In genomic region chr17:42865638-42866094, GRCh38 we compare ENCODE assay signal across 1 cellular context.
TF ChIP-seq lines count a peak whose summit lies in the region.

No MANE protein-coding gene starts in this region.

TF ChIP-seq in liver, 16 proteins besides CTCF, POLR2A, EP300 and RAD21:
- peak; percentile 99 for TF ChIP-seq RXRA (IDR thresholded peaks at IDR 0.05)
- TF ChIP-seq HNF4G (IDR thresholded peaks at IDR 0.05), result peak; percentile 79
- TF ChIP-seq, protein P1, sequence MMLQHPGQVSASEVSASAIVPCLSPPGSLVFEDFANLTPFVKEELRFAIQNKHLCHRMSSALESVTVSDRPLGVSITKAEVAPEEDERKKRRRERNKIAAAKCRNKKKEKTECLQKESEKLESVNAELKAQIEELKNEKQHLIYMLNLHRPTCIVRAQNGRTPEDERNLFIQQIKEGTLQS (IDR thresholded peaks at IDR 0.05), result no peak
- TF ChIP-seq EGR1 (IDR thresholded peaks at IDR 0.05; ENCODE audit: low read depth in 2 of 2), result peak; percentile 18 to 22
- TF ChIP-seq SP1 (IDR thresholded peaks at IDR 0.05), result peak; percentile 91
- peak; percentile 53 for TF ChIP-seq FOXA1 (IDR thresholded peaks at IDR 0.05)
- peak; percentile 96 for TF ChIP-seq NR2F2 (IDR thresholded peaks at IDR 0.05)
- no peak for TF ChIP-seq GABPA (IDR thresholded peaks at IDR 0.05 in 1 of 2, conservative IDR thresholded peaks at IDR 0.05 in 1 of 2)
- TF ChIP-seq YY1 (IDR thresholded peaks at IDR 0.05), result peak; percentile 39
- TF ChIP-seq HNF4A (conservative IDR thresholded peaks at IDR 0.05), result peak; percentile 92
- TF ChIP-seq, protein P2, sequence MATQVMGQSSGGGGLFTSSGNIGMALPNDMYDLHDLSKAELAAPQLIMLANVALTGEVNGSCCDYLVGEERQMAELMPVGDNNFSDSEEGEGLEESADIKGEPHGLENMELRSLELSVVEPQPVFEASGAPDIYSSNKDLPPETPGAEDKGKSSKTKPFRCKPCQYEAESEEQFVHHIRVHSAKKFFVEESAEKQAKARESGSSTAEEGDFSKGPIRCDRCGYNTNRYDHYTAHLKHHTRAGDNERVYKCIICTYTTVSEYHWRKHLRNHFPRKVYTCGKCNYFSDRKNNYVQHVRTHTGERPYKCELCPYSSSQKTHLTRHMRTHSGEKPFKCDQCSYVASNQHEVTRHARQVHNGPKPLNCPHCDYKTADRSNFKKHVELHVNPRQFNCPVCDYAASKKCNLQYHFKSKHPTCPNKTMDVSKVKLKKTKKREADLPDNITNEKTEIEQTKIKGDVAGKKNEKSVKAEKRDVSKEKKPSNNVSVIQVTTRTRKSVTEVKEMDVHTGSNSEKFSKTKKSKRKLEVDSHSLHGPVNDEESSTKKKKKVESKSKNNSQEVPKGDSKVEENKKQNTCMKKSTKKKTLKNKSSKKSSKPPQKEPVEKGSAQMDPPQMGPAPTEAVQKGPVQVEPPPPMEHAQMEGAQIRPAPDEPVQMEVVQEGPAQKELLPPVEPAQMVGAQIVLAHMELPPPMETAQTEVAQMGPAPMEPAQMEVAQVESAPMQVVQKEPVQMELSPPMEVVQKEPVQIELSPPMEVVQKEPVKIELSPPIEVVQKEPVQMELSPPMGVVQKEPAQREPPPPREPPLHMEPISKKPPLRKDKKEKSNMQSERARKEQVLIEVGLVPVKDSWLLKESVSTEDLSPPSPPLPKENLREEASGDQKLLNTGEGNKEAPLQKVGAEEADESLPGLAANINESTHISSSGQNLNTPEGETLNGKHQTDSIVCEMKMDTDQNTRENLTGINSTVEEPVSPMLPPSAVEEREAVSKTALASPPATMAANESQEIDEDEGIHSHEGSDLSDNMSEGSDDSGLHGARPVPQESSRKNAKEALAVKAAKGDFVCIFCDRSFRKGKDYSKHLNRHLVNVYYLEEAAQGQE (IDR thresholded peaks at IDR 0.05), result peak; percentile 71
- TF ChIP-seq, protein P3, sequence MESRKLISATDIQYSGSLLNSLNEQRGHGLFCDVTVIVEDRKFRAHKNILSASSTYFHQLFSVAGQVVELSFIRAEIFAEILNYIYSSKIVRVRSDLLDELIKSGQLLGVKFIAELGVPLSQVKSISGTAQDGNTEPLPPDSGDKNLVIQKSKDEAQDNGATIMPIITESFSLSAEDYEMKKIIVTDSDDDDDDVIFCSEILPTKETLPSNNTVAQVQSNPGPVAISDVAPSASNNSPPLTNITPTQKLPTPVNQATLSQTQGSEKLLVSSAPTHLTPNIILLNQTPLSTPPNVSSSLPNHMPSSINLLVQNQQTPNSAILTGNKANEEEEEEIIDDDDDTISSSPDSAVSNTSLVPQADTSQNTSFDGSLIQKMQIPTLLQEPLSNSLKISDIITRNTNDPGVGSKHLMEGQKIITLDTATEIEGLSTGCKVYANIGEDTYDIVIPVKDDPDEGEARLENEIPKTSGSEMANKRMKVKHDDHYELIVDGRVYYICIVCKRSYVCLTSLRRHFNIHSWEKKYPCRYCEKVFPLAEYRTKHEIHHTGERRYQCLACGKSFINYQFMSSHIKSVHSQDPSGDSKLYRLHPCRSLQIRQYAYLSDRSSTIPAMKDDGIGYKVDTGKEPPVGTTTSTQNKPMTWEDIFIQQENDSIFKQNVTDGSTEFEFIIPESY (IDR thresholded peaks at IDR 0.05), result peak; percentile 59
- TF ChIP-seq FOXA2 (IDR thresholded peaks at IDR 0.05), result peak; percentile 53
- no peak for TF ChIP-seq TAF1 (conservative IDR thresholded peaks at IDR 0.05)
- TF ChIP-seq JUND (IDR thresholded peaks at IDR 0.05), result peak; percentile 79 to 80
- TF ChIP-seq MAX (IDR thresholded peaks at IDR 0.05), result peak; percentile 73
TF ChIP-seq in liver: peak in this region for 13.
